19 cellular contexts compared by ENCODE assay signal in the genomic region with DNA sequence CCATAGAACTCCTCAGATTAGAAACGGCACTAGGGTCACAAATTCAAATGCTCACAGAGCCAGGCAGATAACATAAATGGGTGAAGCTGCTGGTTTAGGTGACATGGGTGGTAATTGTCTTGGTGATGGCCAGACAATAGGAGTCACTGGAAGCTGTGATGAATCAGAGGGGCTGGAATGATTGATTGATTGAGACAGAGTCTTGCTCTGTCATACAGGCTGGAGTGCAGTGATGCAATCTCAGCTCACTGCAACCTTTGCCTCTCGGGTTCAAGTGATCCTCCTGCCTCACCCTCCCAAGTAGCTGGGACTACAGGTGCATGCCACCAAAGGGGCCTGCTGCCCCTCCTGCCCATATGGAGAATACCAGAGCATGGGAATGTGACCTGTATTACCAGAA.
"Had no signal": no experiment of that assay in that cellular context is flagged by ENCODE, and none has a peak within 500 bp of the region (broad histone marks: within the 10 kb centered on the region; RNA-seq: fewer than 3 reads in every experiment).

No MANE protein-coding gene starts in this region.

- H3K36me3 ChIP-seq: lower lobe of right lung, suprapubic skin, transverse colon had no signal

- H3K27ac ChIP-seq: lower lobe of right lung, suprapubic skin, transverse colon had no signal

- H3K27me3 ChIP-seq: suprapubic skin, transverse colon had no signal

- H3K9me3 ChIP-seq: lower lobe of right lung, suprapubic skin, transverse colon had no signal

- ATAC-seq: activated CD8-positive, alpha-beta T cell treated with anti-CD3 and anti-CD28 coated beads for 36 hours; activated T-helper 17 cell treated with anti-CD3 and anti-CD28 coated beads, Interleukin-2, amount 50 U/mL, for 72 hours; lower lobe of right lung; stimulated activated naive CD8-positive, alpha-beta T cell treated with anti-CD3 and anti-CD28 coated beads, Interleukin-15, Interleukin-2, amounts not matched to agents 100 U/mL and 50 U/mL, for 24 hours; WTC11 had no signal

- H3K4me3 ChIP-seq: lower lobe of right lung, suprapubic skin, transverse colon had no signal

- DNase-seq: activated CD4-positive, alpha-beta T cell treated with anti-CD3 and anti-CD28 coated beads for 48 hours; activated CD8-positive, alpha-beta T cell treated with anti-CD3 and anti-CD28 coated beads for 36 hours; activated naive CD4-positive, alpha-beta T cell; activated naive CD8-positive, alpha-beta T cell treated with anti-CD3 and anti-CD28 coated beads for 36 hours; activated T-cell treated with anti-CD3 and anti-CD28 coated beads, Interleukin-2, amount 50 U/mL, for 1 hour; amniotic stem cell; dermis blood vessel endothelial cell; effector memory CD4-positive, alpha-beta T cell; foreskin fibroblast; lower lobe of right lung; nucleus accumbens; stimulated activated CD4-positive, alpha-beta T cell treated with anti-CD3 and anti-CD28 coated beads, Interleukin-12 subunit alpha, Interleukin-12 subunit beta, amount 100 ng/mL, for 4 hours; stimulated activated CD4-positive, alpha-beta T cell treated with anti-CD3 and anti-CD28 coated beads, Interleukin-1b, Interleukin-23, amount 100 ng/mL, for 48 hours; stimulated activated naive CD8-positive, alpha-beta T cell treated with anti-CD3 and anti-CD28 coated beads, Interleukin-15, Interleukin-2, amounts not matched to agents 100 U/mL and 50 U/mL, for 24 hours; transverse colon had no signal

- FAIRE-seq: endothelial cell of umbilical vein had no signal
